In the genomic region with DNA sequence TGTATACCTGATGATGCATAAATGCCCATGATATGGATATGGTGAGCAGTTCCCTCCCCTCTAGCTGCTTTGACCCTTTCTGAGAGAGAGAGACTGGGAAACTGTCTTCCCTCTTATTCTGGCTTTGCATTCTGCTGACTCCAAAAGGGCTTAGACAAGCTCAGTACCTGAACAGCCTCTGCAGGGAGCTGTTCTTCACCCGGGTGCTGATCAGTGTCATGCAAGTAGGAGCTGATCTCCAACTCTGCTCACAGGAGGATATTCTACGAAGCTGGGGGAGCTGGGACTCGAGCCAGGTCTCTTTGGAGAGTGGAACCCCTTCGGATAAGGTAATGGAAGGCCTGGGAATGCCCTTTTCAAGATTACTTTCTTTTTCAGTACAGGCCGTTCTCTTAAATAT, we compare ENCODE assay signal across 8 cellular contexts.
DNase-seq lines count a peak whose midpoint lies in the region; ATAC-seq and TF ChIP-seq lines count a peak whose summit lies in the region.

No MANE protein-coding gene starts in this region.

- H3K27ac ChIP-seq in HCT116 (ENCODE audit: low read depth, low read length) (no peak overlapping the region), epithelial cell of prostate (no peak overlapping the region), trophoblast cell (ENCODE audit: low read depth, low read length) (no peak overlapping the region)

- no peak overlapping the region for H3K4ac ChIP-seq in trophoblast cell (ENCODE audit: low read depth, low read length)

- H3K4me2 ChIP-seq in HCT116 (ENCODE audit: low read length) (no peak overlapping the region), trophoblast cell (ENCODE audit: low read length) (no peak overlapping the region)

- WGBS in trophoblast cell (ENCODE audit: extremely low coverage, insufficient coverage, insufficient read length), result no CpG with 5 or more reads among the region's 5 CpGs

- no peaks in the 10 kb centered on the region for H4K20me1 ChIP-seq in HCT116 (ENCODE audit: insufficient read depth)

- H3K36me3 Mint-ChIP-seq in immature natural killer cell, result no peaks in the 10 kb centered on the region

- H4K91ac ChIP-seq in trophoblast cell (ENCODE audit: low read depth, low read length), result no peak overlapping the region

- no peak overlapping the region for H2BK5ac ChIP-seq in trophoblast cell (ENCODE audit: low read depth, low read length, poor library complexity)

- H3K18ac ChIP-seq in trophoblast cell (ENCODE audit: low read length), result no peak overlapping the region

- RAD21 ChIA-PET in HCT116 (lab: Charles Lee; ENCODE audit: low non-redundant PET in 1 of 2, low total read pairs in 2 of 2, uncharacterized antibody in 2 of 2, unreplicated experiment in 2 of 2), result interaction anchor here in 1 of 2 experiments (0.6 kb wide), 1 partner anchor 100 kb away, joined by 3 read pairs; no protein-coding TSS in a partner anchor

- H3K9me3 Mint-ChIP-seq in immature natural killer cell, result peaks cover 0 to 1% (median 0%) of the 10 kb centered on the region in 6 donors

- no peak overlapping the region for H4K12ac ChIP-seq in trophoblast cell (ENCODE audit: low read depth, low read length)

- no peak for TF ChIP-seq POLR2A in HCT116 (IDR thresholded peaks at IDR 0.05; ENCODE audit: borderline replicate concordance, extremely low read depth, insufficient read depth, insufficient read length)

- no peak overlapping the region for H3K4me3 Mint-ChIP-seq in immature natural killer cell

- ATAC-seq in HCT116 (peak; percentile 58; the same call in 1 of the 2 replicates), GM18502 (IDR thresholded peaks at IDR 0.05; ENCODE audit: poor library complexity, unreplicated experiment) (no peak)

- no peaks in the 10 kb centered on the region for H3K4me1 Mint-ChIP-seq in immature natural killer cell

- no peaks in the 10 kb centered on the region for H3K79me1 ChIP-seq in trophoblast cell (ENCODE audit: low read length)

- H3K14ac ChIP-seq in trophoblast cell (ENCODE audit: low read length), result no peak overlapping the region

- no peaks in the 10 kb centered on the region for H3K36me3 ChIP-seq in HCT116 (ENCODE audit: control insufficient read depth in 1 of 2, insufficient read depth in 2 of 2, low read length in 2 of 2)
- H3K36me3 ChIP-seq in NT2/D1 (ENCODE audit: insufficient read depth, insufficient read length, low read length), result no peaks in the 10 kb centered on the region
- peaks cover 0 to 6% of the 10 kb centered on the region in 2 experiments for H3K36me3 ChIP-seq in trophoblast cell (ENCODE audit: control insufficient read depth in 1 of 2, insufficient read depth in 2 of 2, low read length in 2 of 2)

- CTCF ChIA-PET in HCT116 (lab: Charles Lee), result no interaction called here

- no peak for TF ChIP-seq CTCF in HCT116 (IDR thresholded peaks at IDR 0.05 in 2 of 3, conservative IDR thresholded peaks at IDR 0.05 in 1 of 3; ENCODE audit: borderline replicate concordance in 1 of 3, insufficient read depth in 1 of 3, low read depth in 2 of 3, low read length in 2 of 3)

- H3K4me3 ChIP-seq in HCT116 (replicated peaks in 1 of 2; ENCODE audit: low read depth in 1 of 2, low read length in 2 of 2), result no peak overlapping the region
- no peak overlapping the region for H3K4me3 ChIP-seq in NT2/D1 (ENCODE audit: insufficient read length, low read depth)
- H3K4me3 ChIP-seq in trophoblast cell (ENCODE audit: low read depth, low read length), result no peak overlapping the region

- no peak overlapping the region for H3K27ac Mint-ChIP-seq in immature natural killer cell

- DNase-seq in HCT116 (ENCODE audit: low read depth, low spot score) (no peak), NT2/D1 (ENCODE audit: low read depth, low spot score) (peak; percentile 54), epithelial cell of prostate (ENCODE audit: low read depth, low spot score) (peak; percentile 5), trophoblast cell (peak; percentile 34 to 66), NCI-H146 (lab: John Stamatoyannopoulos, UW) (no peak), immature natural killer cell (no peak), NCI-H446 (lab: John Stamatoyannopoulos, UW) (no peak)

- no TSS peak for BruUV-seq in HCT116 (replicated peaks; lab: Mats Ljungman, UMichigan)

- intact Hi-C loops in HCT116 (cut with micrococcal nuclease), result no loop called here

- POLR2A ChIA-PET in HCT116 (lab: Charles Lee), result no interaction called here

- H2BK120ac ChIP-seq in trophoblast cell (ENCODE audit: insufficient read depth, low read length, poor library complexity), result no peak overlapping the region

- H3K4me1 ChIP-seq in HCT116 (ENCODE audit: control insufficient read depth in 1 of 2, insufficient read depth in 2 of 2, low read length in 2 of 2) (no peaks in the 10 kb centered on the region), NT2/D1 (ENCODE audit: insufficient read depth, insufficient read length) (no peaks in the 10 kb centered on the region), trophoblast cell (ENCODE audit: control insufficient read depth in 1 of 2, insufficient read depth in 2 of 2, low read length in 2 of 2) (no peaks in the 10 kb centered on the region)

- H2AK5ac ChIP-seq in trophoblast cell (ENCODE audit: low read length), result no peak overlapping the region

- H3K23ac ChIP-seq in trophoblast cell (ENCODE audit: low read length), result no peak overlapping the region

- H3K9me3 ChIP-seq in HCT116 (ENCODE audit: control insufficient read depth in 1 of 2, insufficient read depth in 1 of 2, low read depth in 1 of 2, low read length in 2 of 2) (no peaks in the 10 kb centered on the region), NT2/D1 (ENCODE audit: insufficient read depth, low read length) (peaks cover 13% of the 10 kb centered on the region), trophoblast cell (ENCODE audit: insufficient read depth, low read depth, low read length) (no peaks in the 10 kb centered on the region)

- H4K8ac ChIP-seq in trophoblast cell (ENCODE audit: low read depth, low read length), result no peak overlapping the region

- no peaks in the 10 kb centered on the region for H3K79me2 ChIP-seq in HCT116 (ENCODE audit: insufficient read depth, low read length)
- H3K79me2 ChIP-seq in trophoblast cell (ENCODE audit: control insufficient read depth, insufficient read depth, low read length, poor library complexity), result no peaks in the 10 kb centered on the region

- no peak overlapping the region for H3K9ac ChIP-seq in HCT116 (ENCODE audit: low read length)
- no peak overlapping the region for H3K9ac ChIP-seq in NT2/D1 (ENCODE audit: insufficient read length, low read depth)
- no peak overlapping the region for H3K9ac ChIP-seq in trophoblast cell (ENCODE audit: low read length)

- H3K27me3 Mint-ChIP-seq in immature natural killer cell (ENCODE audit: low read depth in 3 of 3), result peaks cover 0 to 3% (median 1%) of the 10 kb centered on the region in 3 donors

- TF ChIP-seq RAD21 in HCT116 (IDR thresholded peaks at IDR 0.05; ENCODE audit: low read depth), result no peak

- H3K9me2 ChIP-seq in HCT116 (ENCODE audit: insufficient read depth), result no peaks in the 10 kb centered on the region

- H2BK12ac ChIP-seq in trophoblast cell (ENCODE audit: low read length), result no peak overlapping the region

- peaks cover 80% of the 10 kb centered on the region; the same call in 1 of the 2 replicates for H3K27me3 ChIP-seq in HCT116 (ENCODE audit: insufficient read depth, low read length)
- no peaks in the 10 kb centered on the region for H3K27me3 ChIP-seq in NT2/D1 (ENCODE audit: insufficient read depth, insufficient read length)
- H3K27me3 ChIP-seq in trophoblast cell (ENCODE audit: insufficient read depth, low read length), result no peaks in the 10 kb centered on the region

- no peak overlapping the region for H2AFZ ChIP-seq in HCT116 (ENCODE audit: low read depth, low read length, poor library complexity, severe bottlenecking)
- H2AFZ ChIP-seq in trophoblast cell (ENCODE audit: insufficient read depth, low read length, poor library complexity), result no peak overlapping the region

TF ChIP-seq in HCT116, 20 proteins besides CTCF, POLR2A, EP300 and RAD21:
- TF ChIP-seq CBX3 (IDR thresholded peaks at IDR 0.05; ENCODE audit: low read depth), result no peak
- TF ChIP-seq, protein P1, sequence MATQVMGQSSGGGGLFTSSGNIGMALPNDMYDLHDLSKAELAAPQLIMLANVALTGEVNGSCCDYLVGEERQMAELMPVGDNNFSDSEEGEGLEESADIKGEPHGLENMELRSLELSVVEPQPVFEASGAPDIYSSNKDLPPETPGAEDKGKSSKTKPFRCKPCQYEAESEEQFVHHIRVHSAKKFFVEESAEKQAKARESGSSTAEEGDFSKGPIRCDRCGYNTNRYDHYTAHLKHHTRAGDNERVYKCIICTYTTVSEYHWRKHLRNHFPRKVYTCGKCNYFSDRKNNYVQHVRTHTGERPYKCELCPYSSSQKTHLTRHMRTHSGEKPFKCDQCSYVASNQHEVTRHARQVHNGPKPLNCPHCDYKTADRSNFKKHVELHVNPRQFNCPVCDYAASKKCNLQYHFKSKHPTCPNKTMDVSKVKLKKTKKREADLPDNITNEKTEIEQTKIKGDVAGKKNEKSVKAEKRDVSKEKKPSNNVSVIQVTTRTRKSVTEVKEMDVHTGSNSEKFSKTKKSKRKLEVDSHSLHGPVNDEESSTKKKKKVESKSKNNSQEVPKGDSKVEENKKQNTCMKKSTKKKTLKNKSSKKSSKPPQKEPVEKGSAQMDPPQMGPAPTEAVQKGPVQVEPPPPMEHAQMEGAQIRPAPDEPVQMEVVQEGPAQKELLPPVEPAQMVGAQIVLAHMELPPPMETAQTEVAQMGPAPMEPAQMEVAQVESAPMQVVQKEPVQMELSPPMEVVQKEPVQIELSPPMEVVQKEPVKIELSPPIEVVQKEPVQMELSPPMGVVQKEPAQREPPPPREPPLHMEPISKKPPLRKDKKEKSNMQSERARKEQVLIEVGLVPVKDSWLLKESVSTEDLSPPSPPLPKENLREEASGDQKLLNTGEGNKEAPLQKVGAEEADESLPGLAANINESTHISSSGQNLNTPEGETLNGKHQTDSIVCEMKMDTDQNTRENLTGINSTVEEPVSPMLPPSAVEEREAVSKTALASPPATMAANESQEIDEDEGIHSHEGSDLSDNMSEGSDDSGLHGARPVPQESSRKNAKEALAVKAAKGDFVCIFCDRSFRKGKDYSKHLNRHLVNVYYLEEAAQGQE (IDR thresholded peaks at IDR 0.05; ENCODE audit: low read depth), result peak; percentile 57
- TF ChIP-seq SIN3A (IDR thresholded peaks at IDR 0.05; ENCODE audit: low read depth), result no peak
- TF ChIP-seq, protein P2, sequence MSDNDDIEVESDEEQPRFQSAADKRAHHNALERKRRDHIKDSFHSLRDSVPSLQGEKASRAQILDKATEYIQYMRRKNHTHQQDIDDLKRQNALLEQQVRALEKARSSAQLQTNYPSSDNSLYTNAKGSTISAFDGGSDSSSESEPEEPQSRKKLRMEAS (IDR thresholded peaks at IDR 0.05), result no peak

Comparison
In these comparisons a context has a peak if more than half of its experiments do, and no peak if none do; other contexts are left out.
1. DNase-seq: peak in NT2/D1 (single experiment), epithelial cell of prostate (single experiment) and trophoblast cell (2 of 2); none in HCT116 (single experiment), NCI-H146 (single experiment), immature natural killer cell (0 of 3) and NCI-H446 (0 of 2).